Comparison of ENCODE assay signal across 8 cellular contexts in genomic region chr22:35257321-35258143, GRCh38. TPM values are rescaled to one million over a fixed set of nuclear protein-coding genes. Genes with fewer than 3 reads are reported as not detected.
A peak's percentile ranks its signal among the peaks of the same experiment; 100 is the strongest.
DNase-seq lines count a peak whose midpoint lies in the region; ATAC-seq and TF ChIP-seq lines count a peak whose summit lies in the region.

Gene HMGXB4 (plus strand): TSS chr22:35257493. CDS start chr22:35262391, 4,898 bp downstream.

- peaks cover 6% of the 10 kb centered on the region for H3K36me3 ChIP-seq in WERI-Rb-1
- no peaks in the 10 kb centered on the region for H3K36me3 ChIP-seq in breast epithelium
- peaks cover 23% of the 10 kb centered on the region for H3K36me3 ChIP-seq in iPS-20b (ENCODE audit: insufficient read depth, low read depth, low read length)
- peaks cover 3 to 5% (median 5%) of the 10 kb centered on the region in 3 donors for H3K36me3 ChIP-seq in skeletal muscle tissue (ENCODE audit: control insufficient read depth in 3 of 3, insufficient read depth in 3 of 3, low read length in 3 of 3)

- H3K4me1 ChIP-seq in breast epithelium = no peaks in the 10 kb centered on the region
- peaks cover 3% of the 10 kb centered on the region; the same call in 1 of the 2 replicates for H3K4me1 ChIP-seq in iPS-20b (ENCODE audit: insufficient read depth, low read length)
- H3K4me1 ChIP-seq in skeletal muscle tissue (ENCODE audit: control insufficient read depth in 3 of 3, insufficient read depth in 3 of 3, low read length in 3 of 3) = peaks cover 14 to 17% (median 16%) of the 10 kb centered on the region in 3 donors

- H3K9me3 ChIP-seq in WERI-Rb-1 (ENCODE audit: severe bottlenecking) (peaks cover 2% of the 10 kb centered on the region), breast epithelium (no peaks in the 10 kb centered on the region), iPS-20b (ENCODE audit: insufficient read depth, low read depth, low read length) (no peaks in the 10 kb centered on the region), skeletal muscle tissue (ENCODE audit: control insufficient read depth in 3 of 3, low read length in 3 of 3) (no peaks in the 10 kb centered on the region)

- in situ Hi-C loops in ACHN (cut with HindIII; ENCODE audit: low pct_ligation_motif_present, low pct_unique_long_range_greater_than_20kb, low sequenced_read_pairs) = no loop called here

- TF ChIP-seq CTCF in WERI-Rb-1 (IDR thresholded peaks at IDR 0.05; ENCODE audit: low read depth, low read length) (no peak), breast epithelium (IDR thresholded peaks at IDR 0.05) (peak in 1 of 3 donors; percentile 10)

- H3K9ac ChIP-seq in iPS-20b (ENCODE audit: low read depth, low read length) (peak within 1 kb of the TSS; percentile 97), skeletal muscle tissue (ENCODE audit: low read depth in 1 of 3, low read length in 3 of 3) (peak within 1 kb of the TSS; percentile 85 to 93 (median 92))

- H3K27me3 ChIP-seq in WERI-Rb-1 (ENCODE audit: insufficient read depth, low read depth, severe bottlenecking) (no peaks in the 10 kb centered on the region), breast epithelium (no peaks in the 10 kb centered on the region), iPS-20b (ENCODE audit: insufficient read depth, low read length) (no peaks in the 10 kb centered on the region), skeletal muscle tissue (ENCODE audit: control insufficient read depth in 3 of 3, insufficient read depth in 3 of 3, low read length in 3 of 3) (no peaks in the 10 kb centered on the region)

- TF ChIP-seq POLR2A in breast epithelium (IDR thresholded peaks at IDR 0.05) = no peak

- DNase-seq in ACHN (peak; percentile 87), NCI-H2196 (lab: John Stamatoyannopoulos, UW; ENCODE audit: unreplicated experiment) (peak; percentile 74), WERI-Rb-1 (peak; percentile 90), breast epithelium (ENCODE audit: low spot score in 2 of 2) (peak; percentile 76 to 87)

- H3K4me3 ChIP-seq in WERI-Rb-1 (ENCODE audit: low read depth, low read length) = peak within 1 kb of the TSS; percentile 91
- H3K4me3 ChIP-seq in breast epithelium = peak within 1 kb of the TSS; percentile 72 to 90 (median 89)
- H3K4me3 ChIP-seq in iPS-20b (ENCODE audit: low read length) = peak within 1 kb of the TSS; percentile 81
- peak within 1 kb of the TSS; percentile 85 to 91 (median 89) for H3K4me3 ChIP-seq in skeletal muscle tissue (ENCODE audit: low read length in 3 of 3)

- ATAC-seq in GM18858 (IDR thresholded peaks at IDR 0.05; ENCODE audit: unreplicated experiment) (peak; percentile 72), HG03066 (IDR thresholded peaks at IDR 0.05; ENCODE audit: low read depth, unreplicated experiment) (peak; percentile 95)

- intact Hi-C loops in breast epithelium (cut with DNase I; ENCODE audit: low total_unique reads) = no loop called here

- H3K27ac ChIP-seq in WERI-Rb-1 (peak within 1 kb of the TSS; percentile 98), breast epithelium (peak within 1 kb of the TSS; percentile 95 to 96), iPS-20b (ENCODE audit: low read length) (peak within 1 kb of the TSS; percentile 75), skeletal muscle tissue (ENCODE audit: low read depth, low read length) (peak within 1 kb of the TSS; percentile 93)

RNA-seq across cellular contexts. Expression of gene HMGXB4, which starts in this region (rescaled TPM):
- 10 to 100 TPM; 12.8 to 28.5 (median 26.2) TPM for total RNA-seq in breast epithelium
- total RNA-seq in skeletal muscle tissue = 9.9 TPM

Comparison
In these comparisons a context has a peak if more than half of its experiments do, and no peak if none do; other contexts are left out.
1. Peak in every context shown above with its lines: DNase-seq, ATAC-seq, H3K4me3 ChIP-seq and H3K27ac ChIP-seq.